30 cellular contexts compared by ENCODE assay signal in the genomic region with DNA sequence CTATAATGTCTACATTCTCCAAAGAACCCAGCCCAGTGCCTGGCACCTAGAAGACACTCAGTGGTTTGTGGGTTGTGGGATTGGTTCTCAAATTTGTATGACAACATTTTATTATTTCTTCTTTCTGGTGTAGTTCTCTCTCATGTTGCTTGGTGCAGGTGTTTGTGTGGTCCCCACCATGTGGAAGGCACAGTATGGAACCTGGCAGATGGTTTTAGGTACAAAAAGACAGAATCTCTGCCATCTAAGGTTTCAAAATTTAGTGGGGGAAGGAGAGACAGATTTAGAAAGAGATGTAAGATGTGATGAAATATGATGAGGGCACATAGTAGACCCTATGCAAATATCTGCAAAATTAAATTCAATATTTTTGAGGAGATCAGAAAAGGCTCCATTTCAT.
"Had no signal": no experiment of that assay in that cellular context is flagged by ENCODE, and none has a peak within 500 bp of the region (broad histone marks: within the 10 kb centered on the region; RNA-seq: fewer than 3 reads in every experiment).

No MANE protein-coding gene starts in this region.

- H3K36me3 Mint-ChIP-seq: activated naive CD4-positive, alpha-beta T cell treated with anti-CD3 and anti-CD28 coated beads, Interleukin-2, amount 10 ng/mL, durations not matched to agents 7 days and 5 days; activated naive CD4-positive, alpha-beta T cell treated with anti-CD3 and anti-CD28 coated beads, Interleukin-2, amount 50 U/mL, for 24 hours; activated naive CD8-positive, alpha-beta T cell; activated naive CD8-positive, alpha-beta T cell treated with anti-CD3 and anti-CD28 coated beads, Interleukin-2, amount 10 ng/mL, durations not matched to agents 7 days and 5 days; brain had no signal

- H3K27me3 Mint-ChIP-seq: activated CD4-positive, alpha-beta memory T cell treated with anti-CD3 and anti-CD28 coated beads, Interleukin-2, amount 10 ng/mL, durations not matched to agents 7 days and 5 days; activated CD4-positive, alpha-beta T cell treated with anti-CD3 and anti-CD28 coated beads, Interleukin-2, amount 10 ng/mL, durations not matched to agents 7 days and 5 days had no signal

- H3K9me3 Mint-ChIP-seq: activated CD4-positive, alpha-beta memory T cell treated with anti-CD3 and anti-CD28 coated beads, Interleukin-2, amount 10 ng/mL, durations not matched to agents 7 days and 5 days; activated CD4-positive, alpha-beta T cell treated with anti-CD3 and anti-CD28 coated beads, Interleukin-2, amount 10 ng/mL, durations not matched to agents 7 days and 5 days; activated naive CD4-positive, alpha-beta T cell treated with anti-CD3 and anti-CD28 coated beads, Interleukin-2, amount 10 ng/mL, durations not matched to agents 7 days and 5 days; activated naive CD4-positive, alpha-beta T cell treated with anti-CD3 and anti-CD28 coated beads, Interleukin-2, amount 50 U/mL, for 24 hours; activated naive CD8-positive, alpha-beta T cell treated with anti-CD3 and anti-CD28 coated beads, Interleukin-2, amount 10 ng/mL, durations not matched to agents 7 days and 5 days; activated naive CD8-positive, alpha-beta T cell treated with anti-CD3 and anti-CD28 coated beads, Interleukin-2, amount 50 U/mL, for 24 hours; activated T-cell treated with anti-CD3 and anti-CD28 coated beads, Interleukin-2, amount 50 U/mL, for 24 hours; activated T-helper 2 cell treated with anti-CD3 and anti-CD28 coated beads, Interferon-gamma antibody, Interleukin-2, Interleukin-4, amounts not matched to agents 10 μg/mL and 5 μg/mL and 100 μg/mL, durations not matched to agents 14 hours and 24 hours and 36 hours; brain; central memory CD8-positive, alpha-beta T cell; T-helper 1 cell treated with Interleukin-12 subunit alpha and Interleukin-12 subunit beta and Interleukin-4 antibody, amounts not matched to agents 30 μg/mL and 1 μg/mL, for 36 hours; T-helper 2 cell treated with Interferon-gamma antibody and Interleukin-4, amounts not matched to agents 5 μg/mL and 100 μg/mL, for 36 hours had no signal

- H3K27ac Mint-ChIP-seq: activated B cell treated with CpG ODN at 0.5 μM for 24 hours; activated CD4-positive, alpha-beta memory T cell treated with anti-CD3 and anti-CD28 coated beads, Interleukin-2, amount 10 ng/mL, durations not matched to agents 7 days and 5 days; activated CD4-positive, alpha-beta T cell treated with anti-CD3 and anti-CD28 coated beads, Interleukin-2, amount 10 ng/mL, durations not matched to agents 7 days and 5 days; activated CD8-positive, alpha-beta T cell treated with anti-CD3 and anti-CD28 coated beads, Interleukin-2, amount 10 ng/mL, durations not matched to agents 7 days and 5 days; activated naive CD4-positive, alpha-beta T cell treated with anti-CD3 and anti-CD28 coated beads, Interleukin-2, amount 10 ng/mL, durations not matched to agents 7 days and 5 days; activated naive CD4-positive, alpha-beta T cell treated with anti-CD3 and anti-CD28 coated beads, Interleukin-2, amount 50 U/mL, for 24 hours; activated naive CD8-positive, alpha-beta T cell; activated naive CD8-positive, alpha-beta T cell treated with anti-CD3 and anti-CD28 coated beads, Interleukin-2, amount 10 ng/mL, durations not matched to agents 7 days and 5 days; activated naive CD8-positive, alpha-beta T cell treated with anti-CD3 and anti-CD28 coated beads, Interleukin-2, amount 50 U/mL, for 24 hours; activated T-cell treated with anti-CD3 and anti-CD28 coated beads, Interleukin-2, amount 50 U/mL, for 24 hours; activated T-helper 2 cell treated with anti-CD3 and anti-CD28 coated beads, Interferon-gamma antibody, Interleukin-2, Interleukin-4, amounts not matched to agents 10 μg/mL and 5 μg/mL and 100 μg/mL, durations not matched to agents 14 hours and 24 hours and 36 hours; brain; T-helper 1 cell treated with Interleukin-12 subunit alpha and Interleukin-12 subunit beta and Interleukin-4 antibody, amounts not matched to agents 30 μg/mL and 1 μg/mL, for 36 hours; T-helper 2 cell treated with Interferon-gamma antibody and Interleukin-4, amounts not matched to agents 5 μg/mL and 100 μg/mL, for 36 hours had no signal

- H3K4me3 ChIP-seq: ascending aorta, cardiac muscle cell, colonic mucosa had no signal

- ATAC-seq: activated CD8-positive, alpha-beta T cell treated with anti-CD3 and anti-CD28 coated beads, Interleukin-2, amount 10 ng/mL, durations not matched to agents 7 days and 5 days; activated naive CD8-positive, alpha-beta T cell treated with anti-CD3 and anti-CD28 coated beads, Interleukin-2, amount 50 U/mL, for 24 hours had no signal

- DNase-seq: activated B cell treated with CpG ODN at 0.5 μM for 24 hours; activated CD4-positive, alpha-beta memory T cell treated with anti-CD3 and anti-CD28 coated beads, Interleukin-2, amount 10 ng/mL, durations not matched to agents 7 days and 5 days; activated CD4-positive, alpha-beta T cell treated with anti-CD3 and anti-CD28 coated beads for 4 hours; activated CD4-positive, alpha-beta T cell treated with anti-CD3 and anti-CD28 coated beads, Interleukin-2, amount 10 ng/mL, durations not matched to agents 7 days and 5 days; activated CD4-positive, alpha-beta T cell treated with anti-CD3 and anti-CD28 coated beads, Interleukin-2, amount 50 U/mL, for 48 hours; activated CD4-positive, CD25-positive, alpha-beta regulatory T cell treated with anti-CD3 and anti-CD28 coated beads, Interleukin-2, amount 50 U/mL, for 72 hours; activated CD8-positive, alpha-beta memory T cell treated with anti-CD3 and anti-CD28 coated beads, Interleukin-2, amount 50 U/mL, for 48 hours; activated CD8-positive, alpha-beta T cell treated with anti-CD3 and anti-CD28 coated beads, Interleukin-2, amount 10 ng/mL, durations not matched to agents 7 days and 5 days; activated effector memory CD4-positive, alpha-beta T cell treated with Interleukin-2 at 50 U/mL for 16 hours; activated gamma-delta T cell; activated naive CD4-positive, alpha-beta T cell treated with anti-CD3 and anti-CD28 coated beads, Interleukin-2, amount 10 ng/mL, durations not matched to agents 7 days and 5 days; activated naive CD4-positive, alpha-beta T cell treated with Interleukin-2 at 50 U/mL for 16 hours; activated naive CD8-positive, alpha-beta T cell treated with anti-CD3 and anti-CD28 coated beads, Interleukin-2, amount 10 ng/mL, durations not matched to agents 7 days and 5 days; activated naive CD8-positive, alpha-beta T cell treated with anti-CD3 and anti-CD28 coated beads, Interleukin-2, amount 50 U/mL, for 24 hours; activated T-cell treated with anti-CD3 and anti-CD28 coated beads, Interleukin-2, amount 50 U/mL, for 24 hours; activated T-cell treated with anti-CD3 and anti-CD28 coated beads, Interleukin-2, amount 50 U/mL, for 48 hours; amygdala; anterior cingulate cortex; colonic mucosa; T-helper 2 cell; T-helper 9 cell had no signal

- H3K4me3 Mint-ChIP-seq: activated B cell treated with CpG ODN at 0.5 μM for 24 hours; activated CD4-positive, alpha-beta memory T cell treated with anti-CD3 and anti-CD28 coated beads, Interleukin-2, amount 10 ng/mL, durations not matched to agents 7 days and 5 days; activated CD4-positive, alpha-beta T cell treated with anti-CD3 and anti-CD28 coated beads, Interleukin-2, amount 10 ng/mL, durations not matched to agents 7 days and 5 days; activated CD8-positive, alpha-beta T cell treated with anti-CD3 and anti-CD28 coated beads, Interleukin-2, amount 10 ng/mL, durations not matched to agents 7 days and 5 days; activated naive CD4-positive, alpha-beta T cell treated with anti-CD3 and anti-CD28 coated beads, Interleukin-2, amount 10 ng/mL, durations not matched to agents 7 days and 5 days; activated naive CD4-positive, alpha-beta T cell treated with anti-CD3 and anti-CD28 coated beads, Interleukin-2, amount 50 U/mL, for 24 hours; activated naive CD8-positive, alpha-beta T cell; activated naive CD8-positive, alpha-beta T cell treated with anti-CD3 and anti-CD28 coated beads, Interleukin-2, amount 10 ng/mL, durations not matched to agents 7 days and 5 days; activated naive CD8-positive, alpha-beta T cell treated with anti-CD3 and anti-CD28 coated beads, Interleukin-2, amount 50 U/mL, for 24 hours; activated T-cell treated with anti-CD3 and anti-CD28 coated beads, Interleukin-2, amount 50 U/mL, for 24 hours; brain; central memory CD8-positive, alpha-beta T cell; T-helper 1 cell treated with Interleukin-12 subunit alpha and Interleukin-12 subunit beta and Interleukin-4 antibody, amounts not matched to agents 30 μg/mL and 1 μg/mL, for 36 hours; T-helper 2 cell treated with Interferon-gamma antibody and Interleukin-4, amounts not matched to agents 5 μg/mL and 100 μg/mL, for 36 hours had no signal

- H3K4me1 Mint-ChIP-seq: activated B cell treated with CpG ODN at 0.5 μM for 24 hours; activated CD4-positive, alpha-beta memory T cell treated with anti-CD3 and anti-CD28 coated beads, Interleukin-2, amount 10 ng/mL, durations not matched to agents 7 days and 5 days; activated CD4-positive, alpha-beta T cell treated with anti-CD3 and anti-CD28 coated beads, Interleukin-2, amount 10 ng/mL, durations not matched to agents 7 days and 5 days; activated naive CD4-positive, alpha-beta T cell treated with anti-CD3 and anti-CD28 coated beads, Interleukin-2, amount 10 ng/mL, durations not matched to agents 7 days and 5 days; activated naive CD4-positive, alpha-beta T cell treated with anti-CD3 and anti-CD28 coated beads, Interleukin-2, amount 50 U/mL, for 24 hours; activated naive CD8-positive, alpha-beta T cell treated with anti-CD3 and anti-CD28 coated beads, Interleukin-2, amount 10 ng/mL, durations not matched to agents 7 days and 5 days; activated naive CD8-positive, alpha-beta T cell treated with anti-CD3 and anti-CD28 coated beads, Interleukin-2, amount 50 U/mL, for 24 hours; brain; central memory CD8-positive, alpha-beta T cell had no signal
